Comparison of ENCODE assay signal across 8 cellular contexts in genomic region chr2:30422437-30422805, GRCh38. TPM values are rescaled to one million over a fixed set of nuclear protein-coding genes. Genes with fewer than 3 reads are reported as not detected.
A peak's percentile ranks its signal among the peaks of the same experiment; 100 is the strongest.
DNase-seq lines count a peak whose midpoint lies in the region; ATAC-seq and TF ChIP-seq lines count a peak whose summit lies in the region.

No MANE protein-coding gene starts in this region.

- peak; percentile 86 for DNase-seq in activated CD8-positive, alpha-beta memory T cell treated with anti-CD3 and anti-CD28 coated beads for 24 hours
- DNase-seq in foreskin fibroblast (peak; percentile 26 to 77), psoas muscle (no peak), ecto neural progenitor cell (ENCODE audit: low spot score) (no peak)
- DNase-seq in stimulated activated CD4-positive, alpha-beta T cell treated with anti-CD3 and anti-CD28 coated beads, Interleukin-1b, Interleukin-23, amount 100 ng/mL, for 1 hour (ENCODE audit: low read depth in 2 of 2), result peak; percentile 28 to 55

- H3K27me3 ChIP-seq in psoas muscle (ENCODE audit: insufficient read depth in 3 of 3, low read length in 2 of 3), result no peaks in the 10 kb centered on the region

- peaks cover 5% of the 10 kb centered on the region for H3K4me1 ChIP-seq in psoas muscle

- WGBS in psoas muscle, 3 donors, result 63 to 68% (median 68%) methylated on average over 4 of the region's 4 CpGs

- intact Hi-C loops in psoas muscle (cut with DNase I), result loop anchor here in 1 of 2 donors (5.0 kb wide), 1 partner anchor 735 kb away; no protein-coding TSS in a partner anchor

- ATAC-seq in GM18858 (IDR thresholded peaks at IDR 0.05; ENCODE audit: unreplicated experiment) (peak; percentile 87), HG03520 (IDR thresholded peaks at IDR 0.05; ENCODE audit: unreplicated experiment) (peak; percentile 70), psoas muscle (no peak), HG02970 (IDR thresholded peaks at IDR 0.05; ENCODE audit: low FRiP score, unreplicated experiment) (no peak)

- H3K9me3 ChIP-seq in psoas muscle, result no peaks in the 10 kb centered on the region

- no peaks in the 10 kb centered on the region for H3K36me3 ChIP-seq in psoas muscle (ENCODE audit: insufficient read depth in 1 of 2, low read depth in 1 of 2)

- H3K4me3 ChIP-seq in foreskin fibroblast (ENCODE audit: low read depth in 1 of 2, low read length in 2 of 2), result no peak overlapping the region
- H3K4me3 ChIP-seq in psoas muscle, result no peak overlapping the region

- H3K27ac ChIP-seq in psoas muscle, result no peak overlapping the region

- TF ChIP-seq CTCF in foreskin fibroblast (IDR thresholded peaks at IDR 0.05; ENCODE audit: low read depth, low read length) (no peak), psoas muscle (IDR thresholded peaks at IDR 0.05) (no peak)

RNA-seq across cellular contexts. Expression of gene LCLAT1, which starts 24.6 kb away (rescaled TPM):
- 10 to 100 TPM in 1 of 4 donors, 1 to 10 TPM in 3; 5.5 to 18.8 (median 8.2) TPM for total RNA-seq in psoas muscle
- 1 to 10 TPM; 4.2 to 6.0 (median 4.4) TPM for polyA plus RNA-seq in psoas muscle

Comparison
In these comparisons a context has a peak if more than half of its experiments do, and no peak if none do; other contexts are left out.
1. ATAC-seq: peak in GM18858 (single experiment) and HG03520 (single experiment); none in psoas muscle (0 of 4) and HG02970 (single experiment).
2. DNase-seq: peak in activated CD8-positive, alpha-beta memory T cell treated with anti-CD3 and anti-CD28 coated beads for 24 hours (single experiment), foreskin fibroblast (2 of 2) and stimulated activated CD4-positive, alpha-beta T cell treated with anti-CD3 and anti-CD28 coated beads, Interleukin-1b, Interleukin-23, amount 100 ng/mL, for 1 hour (2 of 2); none in psoas muscle (0 of 2) and ecto neural progenitor cell (single experiment).